20 cellular contexts compared by ENCODE assay signal in genomic region chr2:68645523-68645922, GRCh38. TPM values are rescaled to one million over a fixed set of nuclear protein-coding genes. Genes with fewer than 3 reads are reported as not detected.
A peak's percentile ranks its signal among the peaks of the same experiment; 100 is the strongest.
DNase-seq lines count a peak whose midpoint lies in the region; ATAC-seq and TF ChIP-seq lines count a peak whose summit lies in the region.
"Had no signal": no experiment of that assay in that cellular context is flagged by ENCODE, and none has a peak within 500 bp of the region (broad histone marks: within the 10 kb centered on the region; RNA-seq: fewer than 3 reads in every experiment).

No MANE protein-coding gene starts in this region.

- intact Hi-C loops in dorsolateral prefrontal cortex (cut with DNase I), result no loop called here

- no peaks in the 10 kb centered on the region for H3K36me3 ChIP-seq in OCI-LY3 (replicated peaks; ENCODE audit: low read depth, low read length)
- H3K36me3 ChIP-seq: heart right ventricle, right atrium auricular region, SJSA1 had no signal

- no peak overlapping the region for H2AFZ ChIP-seq in OCI-LY3 (ENCODE audit: low read depth, low read length)

- H3K4me3 ChIP-seq in OCI-LY3 (ENCODE audit: low read length) (no peak overlapping the region), dorsolateral prefrontal cortex (no peak overlapping the region)
- H3K4me3 ChIP-seq: heart right ventricle, right atrium auricular region, SJSA1 had no signal

- no peak overlapping the region for H3K27ac Mint-ChIP-seq in natural killer cell treated with Interleukin-12 subunit alpha and Interleukin-12 subunit beta and Interleukin-15 and Interleukin-18, amount 100 ng/mL, for 72 hours
- H3K27ac Mint-ChIP-seq: CD4-positive, alpha-beta memory T cell; IgD-negative memory B cell had no signal

- TF ChIP-seq CTCF in OCI-LY3 (IDR thresholded peaks at IDR 0.05; ENCODE audit: low read depth, low read length) (no peak), dorsolateral prefrontal cortex (IDR thresholded peaks at IDR 0.05 in 54 of 56, conservative IDR thresholded peaks at IDR 0.05 in 2 of 56; ENCODE audit: low read depth in 1 of 56, partially characterized antibody in 56 of 56) (no peak)

- no peak overlapping the region for H3K9ac ChIP-seq in OCI-LY3 (ENCODE audit: low read length)

- peak overlapping the region; percentile 8 for H3K4me3 Mint-ChIP-seq in natural killer cell treated with Interleukin-12 subunit alpha and Interleukin-12 subunit beta and Interleukin-15 and Interleukin-18, amount 100 ng/mL, for 72 hours

- H3K4me1 Mint-ChIP-seq in natural killer cell treated with Interleukin-12 subunit alpha and Interleukin-12 subunit beta and Interleukin-15 and Interleukin-18, amount 100 ng/mL, for 72 hours (ENCODE audit: low read depth in 2 of 2), result peaks cover 5 to 29% of the 10 kb centered on the region in 2 donors

- peak overlapping the region; percentile 42 for H3K4me2 ChIP-seq in OCI-LY3 (ENCODE audit: low read length)

- H3K27me3 ChIP-seq in OCI-LY3 (ENCODE audit: low read depth, low read length) (peaks cover 23% of the 10 kb centered on the region), dorsolateral prefrontal cortex (peaks cover 0 to 91% (median 52%) of the 10 kb centered on the region in 45 donors)

- ATAC-seq in GM18907 (IDR thresholded peaks at IDR 0.05; ENCODE audit: unreplicated experiment) (peak; percentile 81), GM18873 (IDR thresholded peaks at IDR 0.05; ENCODE audit: low FRiP score, unreplicated experiment) (no peak)
- peak; percentile 40 to 55 for ATAC-seq in natural killer cell treated with Interleukin-12 subunit alpha and Interleukin-12 subunit beta and Interleukin-15 and Interleukin-18, amount 100 ng/mL, for 72 hours
- ATAC-seq: heart right ventricle had no signal

- no peaks in the 10 kb centered on the region for H4K20me1 ChIP-seq in OCI-LY3 (ENCODE audit: insufficient read depth, low read length)

- H3K9me3 Mint-ChIP-seq in natural killer cell treated with Interleukin-12 subunit alpha and Interleukin-12 subunit beta and Interleukin-15 and Interleukin-18, amount 100 ng/mL, for 72 hours, result peaks cover 3% of the 10 kb centered on the region

- H3K79me2 ChIP-seq in OCI-LY3 (ENCODE audit: low read length), result no peaks in the 10 kb centered on the region

- H3K27ac ChIP-seq in OCI-LY3 (ENCODE audit: low read length) (no peak overlapping the region), dorsolateral prefrontal cortex (no peak overlapping the region)
- H3K27ac ChIP-seq: 22Rv1, heart right ventricle, right atrium auricular region, SJSA1 had no signal

- H3K27me3 Mint-ChIP-seq in natural killer cell treated with Interleukin-12 subunit alpha and Interleukin-12 subunit beta and Interleukin-15 and Interleukin-18, amount 100 ng/mL, for 72 hours, result peaks cover 51 to 57% of the 10 kb centered on the region in 2 donors

- peaks cover 10% of the 10 kb centered on the region for H3K36me3 Mint-ChIP-seq in natural killer cell treated with Interleukin-12 subunit alpha and Interleukin-12 subunit beta and Interleukin-15 and Interleukin-18, amount 100 ng/mL, for 72 hours

- peaks cover 26% of the 10 kb centered on the region for H3K4me1 ChIP-seq in OCI-LY3 (ENCODE audit: low read length)

- H3K9me3 ChIP-seq in OCI-LY3 (ENCODE audit: insufficient read depth, low read length), result no peaks in the 10 kb centered on the region
- H3K9me3 ChIP-seq: SJSA1 had no signal

- DNase-seq in DMS 273 (lab: John Stamatoyannopoulos, UW; ENCODE audit: unreplicated experiment), result peak; percentile 12
- DNase-seq in DMS 273 treated with DMSO at 0.1 percent for 48 hours (lab: John Stamatoyannopoulos, UW), result no peak
- DNase-seq in natural killer cell treated with Interleukin-12 subunit alpha and Interleukin-12 subunit beta and Interleukin-15 and Interleukin-18, amount 100 ng/mL, for 72 hours (ENCODE audit: low spot score), result no peak
- no peak for DNase-seq in dorsolateral prefrontal cortex
- DNase-seq in AML-193 (lab: John Stamatoyannopoulos, UW), result no peak
- DNase-seq: activated CD4-positive, alpha-beta T cell treated with anti-CD3 and anti-CD28 coated beads, Interleukin-2, amount 50 U/mL, for 1 hour; aorta; CD4-positive, alpha-beta memory T cell; cortex of kidney; heart right ventricle; islet precursor cell; NCI-H1105 treated with DMSO at 0.1 percent for 48 hours; NCI-H2227 treated with DMSO at 0.1 percent for 48 hours had no signal

RNA-seq across cellular contexts. Expression of gene PROKR1, which starts 2.1 kb away (rescaled TPM):
- total RNA-seq in natural killer cell treated with Interleukin-12 subunit alpha and Interleukin-12 subunit beta and Interleukin-15 and Interleukin-18, amount 100 ng/mL, for 72 hours, result not detected
- total RNA-seq in dorsolateral prefrontal cortex, result under 1 TPM in 24 of 120 experiments, not detected in 96; 0.11 to 0.50 (median 0.19) TPM
- total RNA-seq: aorta; CD4-positive, alpha-beta memory T cell; heart right ventricle; right atrium auricular region had no signal
